ENCODE assay signal across 16 cellular contexts in the genomic region with DNA sequence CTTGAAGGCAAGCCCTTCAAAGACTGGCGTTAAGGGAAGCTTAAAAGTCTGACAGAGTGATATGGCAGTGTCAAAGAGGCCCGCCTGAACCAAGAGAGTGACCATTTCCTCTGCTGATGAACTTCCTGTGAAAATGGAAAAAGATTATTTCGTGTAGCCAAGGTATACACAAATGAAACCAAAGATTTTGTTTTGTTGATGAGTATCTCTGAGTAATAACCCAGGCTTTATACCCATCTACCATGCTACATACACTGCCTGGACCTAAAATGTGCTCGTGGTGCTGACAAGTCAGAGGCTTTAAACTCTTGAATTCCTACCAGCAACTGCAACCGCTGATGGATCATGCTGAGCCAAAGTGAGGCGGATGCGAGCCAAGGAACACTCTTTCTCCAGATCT. TPM values are rescaled to one million over a fixed set of nuclear protein-coding genes. Genes with fewer than 3 reads are reported as not detected.
DNase-seq lines count a peak whose midpoint lies in the region; ATAC-seq lines count a peak whose summit lies in the region.
"Had no signal": no experiment of that assay in that cellular context is flagged by ENCODE, and none has a peak within 500 bp of the region (broad histone marks: within the 10 kb centered on the region; RNA-seq: fewer than 3 reads in every experiment).

No MANE protein-coding gene starts in this region.

- CTCF ChIA-PET in activated naive CD4-positive, alpha-beta T cell treated with anti-CD3 and anti-CD28 coated beads, Interleukin-2, amount 10 ng/mL, durations not matched to agents 7 days and 5 days (lab: Charles Lee), result no interaction called here
- CTCF ChIA-PET in activated CD4-positive, alpha-beta memory T cell treated with anti-CD3 and anti-CD28 coated beads for 36 hours (lab: Charles Lee), result no interaction called here

- peaks cover 13 to 26% of the 10 kb centered on the region in 2 donors for H3K36me3 Mint-ChIP-seq in activated naive CD4-positive, alpha-beta T cell treated with anti-CD3 and anti-CD28 coated beads, Interleukin-2, amount 50 U/mL, for 72 hours
- peaks cover 60% of the 10 kb centered on the region for H3K36me3 Mint-ChIP-seq in activated naive CD4-positive, alpha-beta T cell treated with anti-CD3 and anti-CD28 coated beads, Interleukin-2, amount 10 ng/mL, durations not matched to agents 7 days and 5 days
- peaks cover 49% of the 10 kb centered on the region for H3K36me3 Mint-ChIP-seq in activated CD4-positive, alpha-beta memory T cell treated with anti-CD3 and anti-CD28 coated beads for 36 hours
- H3K36me3 Mint-ChIP-seq in activated naive CD8-positive, alpha-beta T cell treated with anti-CD3 and anti-CD28 coated beads, Interleukin-2, amount 50 U/mL, for 24 hours (ENCODE audit: low read depth), result peaks cover 52% of the 10 kb centered on the region
- H3K36me3 Mint-ChIP-seq in stimulated activated effector memory CD8-positive, alpha-beta T cell treated with anti-CD3 and anti-CD28 coated beads, Interleukin-12 subunit alpha, Interleukin-12 subunit beta, amount 100 ng/mL, for 72 hours, result peaks cover 100% of the 10 kb centered on the region

- ATAC-seq in activated naive CD4-positive, alpha-beta T cell treated with anti-CD3 and anti-CD28 coated beads, Interleukin-2, amount 50 U/mL, for 72 hours, result peak; percentile 22 to 24
- ATAC-seq in activated naive CD8-positive, alpha-beta T cell treated with anti-CD3 and anti-CD28 coated beads, Interleukin-2, amount 50 U/mL, for 24 hours, result peak; percentile 61
- ATAC-seq in stimulated activated effector memory CD8-positive, alpha-beta T cell treated with anti-CD3 and anti-CD28 coated beads, Interleukin-12 subunit alpha, Interleukin-12 subunit beta, amount 100 ng/mL, for 72 hours, result peak; percentile 54
- no peak for ATAC-seq in GM19324 (IDR thresholded peaks at IDR 0.05; ENCODE audit: low FRiP score, unreplicated experiment)

- peaks cover 2% of the 10 kb centered on the region for H3K4me1 Mint-ChIP-seq in activated naive CD4-positive, alpha-beta T cell treated with anti-CD3 and anti-CD28 coated beads, Interleukin-2, amount 10 ng/mL, durations not matched to agents 7 days and 5 days
- peaks cover 4% of the 10 kb centered on the region for H3K4me1 Mint-ChIP-seq in activated CD4-positive, alpha-beta memory T cell treated with anti-CD3 and anti-CD28 coated beads for 36 hours (ENCODE audit: low read depth)
- no peaks in the 10 kb centered on the region for H3K4me1 Mint-ChIP-seq in activated naive CD8-positive, alpha-beta T cell treated with anti-CD3 and anti-CD28 coated beads, Interleukin-2, amount 50 U/mL, for 24 hours
- no peaks in the 10 kb centered on the region for H3K4me1 Mint-ChIP-seq in stimulated activated effector memory CD8-positive, alpha-beta T cell treated with anti-CD3 and anti-CD28 coated beads, Interleukin-12 subunit alpha, Interleukin-12 subunit beta, amount 100 ng/mL, for 72 hours
- H3K4me1 Mint-ChIP-seq: B cell, H9 had no signal

- H3K27me3 Mint-ChIP-seq in activated naive CD4-positive, alpha-beta T cell treated with anti-CD3 and anti-CD28 coated beads, Interleukin-2, amount 10 ng/mL, durations not matched to agents 7 days and 5 days, result no peaks in the 10 kb centered on the region
- H3K27me3 Mint-ChIP-seq in activated CD4-positive, alpha-beta memory T cell treated with anti-CD3 and anti-CD28 coated beads for 36 hours, result no peaks in the 10 kb centered on the region
- H3K27me3 Mint-ChIP-seq in activated naive CD8-positive, alpha-beta T cell treated with anti-CD3 and anti-CD28 coated beads, Interleukin-2, amount 50 U/mL, for 24 hours, result no peaks in the 10 kb centered on the region
- H3K27me3 Mint-ChIP-seq: B cell; CD4-positive, alpha-beta T cell had no signal

- no peak overlapping the region for H3K27ac Mint-ChIP-seq in activated naive CD4-positive, alpha-beta T cell treated with anti-CD3 and anti-CD28 coated beads, Interleukin-2, amount 50 U/mL, for 72 hours
- no peak overlapping the region for H3K27ac Mint-ChIP-seq in activated naive CD4-positive, alpha-beta T cell treated with anti-CD3 and anti-CD28 coated beads, Interleukin-2, amount 10 ng/mL, durations not matched to agents 7 days and 5 days
- H3K27ac Mint-ChIP-seq in activated CD4-positive, alpha-beta memory T cell treated with anti-CD3 and anti-CD28 coated beads for 36 hours, result peak overlapping the region; percentile 13
- H3K27ac Mint-ChIP-seq in activated naive CD8-positive, alpha-beta T cell treated with anti-CD3 and anti-CD28 coated beads, Interleukin-2, amount 50 U/mL, for 24 hours, result no peak overlapping the region
- H3K27ac Mint-ChIP-seq in stimulated activated effector memory CD8-positive, alpha-beta T cell treated with anti-CD3 and anti-CD28 coated beads, Interleukin-12 subunit alpha, Interleukin-12 subunit beta, amount 100 ng/mL, for 72 hours, result no peak overlapping the region
- H3K27ac Mint-ChIP-seq: B cell; CD4-positive, alpha-beta T cell had no signal

- no peaks in the 10 kb centered on the region for H3K9me3 Mint-ChIP-seq in activated naive CD4-positive, alpha-beta T cell treated with anti-CD3 and anti-CD28 coated beads, Interleukin-2, amount 50 U/mL, for 72 hours
- no peaks in the 10 kb centered on the region for H3K9me3 Mint-ChIP-seq in activated naive CD4-positive, alpha-beta T cell treated with anti-CD3 and anti-CD28 coated beads, Interleukin-2, amount 10 ng/mL, durations not matched to agents 7 days and 5 days
- no peaks in the 10 kb centered on the region for H3K9me3 Mint-ChIP-seq in activated CD4-positive, alpha-beta memory T cell treated with anti-CD3 and anti-CD28 coated beads for 36 hours
- no peaks in the 10 kb centered on the region for H3K9me3 Mint-ChIP-seq in activated naive CD8-positive, alpha-beta T cell treated with anti-CD3 and anti-CD28 coated beads, Interleukin-2, amount 50 U/mL, for 24 hours
- H3K9me3 Mint-ChIP-seq in stimulated activated effector memory CD8-positive, alpha-beta T cell treated with anti-CD3 and anti-CD28 coated beads, Interleukin-12 subunit alpha, Interleukin-12 subunit beta, amount 100 ng/mL, for 72 hours, result no peaks in the 10 kb centered on the region
- H3K9me3 Mint-ChIP-seq: CD4-positive, alpha-beta T cell; H9 had no signal

- POLR2A ChIA-PET in activated CD4-positive, alpha-beta memory T cell treated with anti-CD3 and anti-CD28 coated beads for 36 hours (lab: Charles Lee), result interaction anchor here (0.6 kb wide), 1 partner anchor 123 kb away, joined by 3 read pairs; no protein-coding TSS in a partner anchor

- DNase-seq in activated naive CD4-positive, alpha-beta T cell treated with anti-CD3 and anti-CD28 coated beads, Interleukin-2, amount 50 U/mL, for 72 hours (ENCODE audit: low spot score in 2 of 2), result no peak
- DNase-seq in activated naive CD4-positive, alpha-beta T cell treated with anti-CD3 and anti-CD28 coated beads, Interleukin-2, amount 10 ng/mL, durations not matched to agents 7 days and 5 days, result no peak
- DNase-seq in activated CD4-positive, alpha-beta memory T cell treated with anti-CD3 and anti-CD28 coated beads for 36 hours, result no peak
- no peak for DNase-seq in activated naive CD8-positive, alpha-beta T cell treated with anti-CD3 and anti-CD28 coated beads, Interleukin-2, amount 50 U/mL, for 24 hours
- peak in 1 of 2 donors; percentile 35 for DNase-seq in stimulated activated effector memory CD8-positive, alpha-beta T cell treated with anti-CD3 and anti-CD28 coated beads, Interleukin-12 subunit alpha, Interleukin-12 subunit beta, amount 100 ng/mL, for 72 hours (ENCODE audit: low spot score in 2 of 2)
- no peak for DNase-seq in COR-L47 (lab: John Stamatoyannopoulos, UW)
- DNase-seq: ACHN; CD4-positive, alpha-beta T cell; DMS79; H9; NCI-H1105 treated with DMSO at 0.1 percent for 48 hours; NCI-H187; NCI-H446 treated with DMSO at 0.1 percent for 48 hours; NCI-H748 treated with DMSO at 0.1 percent for 48 hours had no signal

- intact Hi-C loops in activated CD4-positive, alpha-beta memory T cell treated with anti-CD3 and anti-CD28 coated beads for 36 hours (cut with micrococcal nuclease), result no loop called here

- no peak overlapping the region for H3K4me3 Mint-ChIP-seq in activated naive CD4-positive, alpha-beta T cell treated with anti-CD3 and anti-CD28 coated beads, Interleukin-2, amount 10 ng/mL, durations not matched to agents 7 days and 5 days
- no peak overlapping the region for H3K4me3 Mint-ChIP-seq in activated CD4-positive, alpha-beta memory T cell treated with anti-CD3 and anti-CD28 coated beads for 36 hours
- H3K4me3 Mint-ChIP-seq in activated naive CD8-positive, alpha-beta T cell treated with anti-CD3 and anti-CD28 coated beads, Interleukin-2, amount 50 U/mL, for 24 hours, result no peak overlapping the region
- H3K4me3 Mint-ChIP-seq in stimulated activated effector memory CD8-positive, alpha-beta T cell treated with anti-CD3 and anti-CD28 coated beads, Interleukin-12 subunit alpha, Interleukin-12 subunit beta, amount 100 ng/mL, for 72 hours, result no peak overlapping the region
- H3K4me3 Mint-ChIP-seq: B cell; CD4-positive, alpha-beta T cell; H9 had no signal

RNA-seq across cellular contexts. Expression of a gene that starts 21.0 kb away (rescaled TPM):
- total RNA-seq in activated naive CD4-positive, alpha-beta T cell treated with anti-CD3 and anti-CD28 coated beads, Interleukin-2, amount 50 U/mL, for 72 hours, result 100 to 1,000 TPM; 130 to 147 TPM
- total RNA-seq in activated CD4-positive, alpha-beta memory T cell treated with anti-CD3 and anti-CD28 coated beads for 36 hours, result 100 to 1,000 TPM in 1 of 2 experiments, 10 to 100 TPM in 1; 93.5 to 114 TPM

RNA-seq across cellular contexts. Expression of a gene that starts 60.0 kb away (rescaled TPM):
- 10 to 100 TPM; 76.8 to 95.7 TPM for total RNA-seq in activated naive CD4-positive, alpha-beta T cell treated with anti-CD3 and anti-CD28 coated beads, Interleukin-2, amount 50 U/mL, for 72 hours
- 10 to 100 TPM; 68.0 to 69.5 TPM for total RNA-seq in activated CD4-positive, alpha-beta memory T cell treated with anti-CD3 and anti-CD28 coated beads for 36 hours
